Comparison of ENCODE assay signal across 8 cellular contexts in the genomic region with DNA sequence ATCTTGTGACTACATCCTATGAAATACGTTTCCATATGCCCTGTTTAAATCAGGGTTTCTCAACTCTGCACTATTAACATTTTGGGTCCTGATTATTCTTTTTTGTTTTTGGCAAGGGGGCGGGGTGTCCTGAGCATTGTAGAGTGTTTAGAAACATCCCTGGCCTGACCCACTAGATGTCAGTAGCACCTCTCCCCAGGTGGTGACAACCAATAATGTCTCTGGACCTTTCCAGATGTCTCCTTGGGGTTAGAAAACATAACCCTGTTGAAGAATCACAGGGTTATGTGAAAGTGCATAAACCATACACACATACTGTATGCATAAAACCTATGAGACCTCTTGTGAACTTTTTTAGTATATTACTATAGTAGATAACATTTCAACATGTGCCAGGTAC. TPM values are rescaled to one million over a fixed set of nuclear protein-coding genes. Genes with fewer than 3 reads are reported as not detected.
DNase-seq lines count a peak whose midpoint lies in the region; ATAC-seq and TF ChIP-seq lines count a peak whose summit lies in the region.

No MANE protein-coding gene starts in this region.

- H3K27me3 Mint-ChIP-seq in Calu3 (ENCODE audit: unreplicated experiment): no peaks in the 10 kb centered on the region
- H3K27me3 Mint-ChIP-seq in activated T-helper 2 cell treated with anti-CD3 and anti-CD28 coated beads, Interferon-gamma antibody, Interleukin-2, Interleukin-4, amounts not matched to agents 10 μg/mL and 5 μg/mL and 100 μg/mL, durations not matched to agents 14 hours and 24 hours and 36 hours (ENCODE audit: low read depth): no peaks in the 10 kb centered on the region

- 92% methylated on average over 2 of the region's 2 CpGs for WGBS in HUES64
- WGBS in mesodermal cell (ENCODE audit: insufficient coverage in 2 of 2), 2 experiments: 88% methylated on average over 2 of the region's 2 CpGs; no CpG with 5 or more reads in 1 of the 2 experiments
- 30 to 33% methylated on average over 2 of the region's 2 CpGs for WGBS in body of pancreas, 2 donors

- no peaks in the 10 kb centered on the region for H3K9me3 Mint-ChIP-seq in Calu3 (ENCODE audit: low read depth, unreplicated experiment)
- H3K9me3 Mint-ChIP-seq in activated T-helper 2 cell treated with anti-CD3 and anti-CD28 coated beads, Interferon-gamma antibody, Interleukin-2, Interleukin-4, amounts not matched to agents 10 μg/mL and 5 μg/mL and 100 μg/mL, durations not matched to agents 14 hours and 24 hours and 36 hours: no peaks in the 10 kb centered on the region

- H3K9me3 ChIP-seq in HUES64 (ENCODE audit: insufficient read depth, low read depth, low read length) (no peaks in the 10 kb centered on the region), mesodermal cell (ENCODE audit: control insufficient read depth, low read length) (no peaks in the 10 kb centered on the region), body of pancreas (no peaks in the 10 kb centered on the region)

- DNase-seq in Calu3 (peak; percentile 18), omental fat pad (ENCODE audit: low spot score) (no peak), ecto neural progenitor cell (ENCODE audit: low spot score) (no peak), body of pancreas (no peak)
- no peak for DNase-seq in activated T-helper 2 cell treated with anti-CD3 and anti-CD28 coated beads, Interferon-gamma antibody, Interleukin-2, Interleukin-4, amounts not matched to agents 10 μg/mL and 5 μg/mL and 100 μg/mL, durations not matched to agents 14 hours and 24 hours and 36 hours (ENCODE audit: low spot score)

- peak overlapping the region; percentile 94 for H3K4me3 ChIP-seq in HUES64 (ENCODE audit: low read length)
- peak overlapping the region; percentile 93 for H3K4me3 ChIP-seq in mesodermal cell (ENCODE audit: extremely low read depth, insufficient read depth, low read length, poor library complexity, severe bottlenecking)
- no peak overlapping the region for H3K4me3 ChIP-seq in body of pancreas

- BruUV-seq in Calu3 (replicated peaks; lab: Mats Ljungman, UMichigan): no TSS peak

- CTCF ChIA-PET in Calu3 (lab: Charles Lee): interaction anchor here (2.1 kb wide), 1 partner anchor 23 kb away, joined by 4 read pairs; no protein-coding TSS in a partner anchor

- H3K4me3 Mint-ChIP-seq in Calu3 (ENCODE audit: low read depth, unreplicated experiment): peak overlapping the region; percentile 97
- peak overlapping the region; percentile 95 for H3K4me3 Mint-ChIP-seq in activated T-helper 2 cell treated with anti-CD3 and anti-CD28 coated beads, Interferon-gamma antibody, Interleukin-2, Interleukin-4, amounts not matched to agents 10 μg/mL and 5 μg/mL and 100 μg/mL, durations not matched to agents 14 hours and 24 hours and 36 hours (ENCODE audit: low read depth)

- H3K36me3 ChIP-seq in HUES64 (ENCODE audit: insufficient read depth, low read length) (peaks cover 14% of the 10 kb centered on the region), mesodermal cell (ENCODE audit: control insufficient read depth, insufficient read depth, low read length) (peaks cover 18% of the 10 kb centered on the region), body of pancreas (replicated peaks in 1 of 2; ENCODE audit: insufficient read depth in 1 of 2, low read depth in 2 of 2) (no peaks in the 10 kb centered on the region)

- ATAC-seq in omental fat pad (ENCODE audit: low FRiP score) (no peak), HG03159 (IDR thresholded peaks at IDR 0.05; ENCODE audit: unreplicated experiment) (no peak), body of pancreas (no peak)

- H3K4me1 ChIP-seq in HUES64 (ENCODE audit: insufficient read depth, low read length) (0 out of 2 replicates have a peak, but pooled peaks cover 6% of the 10 kb centered on the region), mesodermal cell (ENCODE audit: control insufficient read depth, insufficient read depth, low read length, poor library complexity, severe bottlenecking) (peaks cover 6% of the 10 kb centered on the region), body of pancreas (peaks cover 28% of the 10 kb centered on the region)

- H3K27ac ChIP-seq in HUES64 (ENCODE audit: low read depth, low read length) (no peak overlapping the region), mesodermal cell (ENCODE audit: low read depth, low read length, severe bottlenecking) (no peak overlapping the region), body of pancreas (no peak overlapping the region)

- H3K27ac Mint-ChIP-seq in Calu3 (ENCODE audit: unreplicated experiment): no peak overlapping the region
- H3K27ac Mint-ChIP-seq in activated T-helper 2 cell treated with anti-CD3 and anti-CD28 coated beads, Interferon-gamma antibody, Interleukin-2, Interleukin-4, amounts not matched to agents 10 μg/mL and 5 μg/mL and 100 μg/mL, durations not matched to agents 14 hours and 24 hours and 36 hours: no peak overlapping the region

- H3K4me1 Mint-ChIP-seq in Calu3 (ENCODE audit: low read depth, unreplicated experiment): peaks cover 36% of the 10 kb centered on the region
- peaks cover 29% of the 10 kb centered on the region for H3K4me1 Mint-ChIP-seq in activated T-helper 2 cell treated with anti-CD3 and anti-CD28 coated beads, Interferon-gamma antibody, Interleukin-2, Interleukin-4, amounts not matched to agents 10 μg/mL and 5 μg/mL and 100 μg/mL, durations not matched to agents 14 hours and 24 hours and 36 hours (ENCODE audit: low read depth)

- TF ChIP-seq CTCF in Calu3 (IDR thresholded peaks at IDR 0.05; ENCODE audit: unreplicated experiment) (no peak), omental fat pad (IDR thresholded peaks at IDR 0.05) (no peak), body of pancreas (IDR thresholded peaks at IDR 0.05) (no peak)

- no peak overlapping the region for H3K9ac ChIP-seq in HUES64 (ENCODE audit: low read depth, low read length)

- no peak for TF ChIP-seq POLR2A in body of pancreas (IDR thresholded peaks at IDR 0.05)

- intact Hi-C loops in Calu3 (cut with micrococcal nuclease; ENCODE audit: unreplicated experiment) (loop anchor here (10.0 kb wide), 1 partner anchor 98 kb away; no protein-coding TSS in a partner anchor), body of pancreas (cut with DNase I) (no loop called here)
- intact Hi-C loops in activated T-helper 2 cell treated with anti-CD3 and anti-CD28 coated beads, Interferon-gamma antibody, Interleukin-2, Interleukin-4, amounts not matched to agents 10 μg/mL and 5 μg/mL and 100 μg/mL, durations not matched to agents 14 hours and 24 hours and 36 hours (cut with micrococcal nuclease): loop anchor here (5.0 to 10.0 kb wide), 5 partner anchors 90 to 440 kb away; a partner anchor contains a TSS

- H3K27me3 ChIP-seq in HUES64 (ENCODE audit: insufficient read depth, low read length) (no peaks in the 10 kb centered on the region), body of pancreas (no peaks in the 10 kb centered on the region)

- H3K36me3 Mint-ChIP-seq in Calu3 (ENCODE audit: insufficient read depth, unreplicated experiment): peaks cover 48% of the 10 kb centered on the region
- H3K36me3 Mint-ChIP-seq in activated T-helper 2 cell treated with anti-CD3 and anti-CD28 coated beads, Interferon-gamma antibody, Interleukin-2, Interleukin-4, amounts not matched to agents 10 μg/mL and 5 μg/mL and 100 μg/mL, durations not matched to agents 14 hours and 24 hours and 36 hours (ENCODE audit: low read depth): peaks cover 20% of the 10 kb centered on the region

RNA-seq across cellular contexts. Expression of a gene that starts 1.4 kb away (rescaled TPM):
- total RNA-seq in Calu3 (2022): 38.1 and 50.8 TPM in 2 replicates
- polyA plus RNA-seq in HUES64 (2013, experiment 1 of 2): 10.3 TPM
- 13.3 TPM for polyA plus RNA-seq in HUES64 (2013, experiment 2 of 2)
- total RNA-seq in activated T-helper 2 cell treated with anti-CD3 and anti-CD28 coated beads, Interferon-gamma antibody, Interleukin-2, Interleukin-4, amounts not matched to agents 10 μg/mL and 5 μg/mL and 100 μg/mL, durations not matched to agents 14 hours and 24 hours and 36 hours: 25.4 and 32.6 TPM in 2 replicates
- 25.3 TPM for polyA plus RNA-seq in mesodermal cell (2013, experiment 1 of 2)
- 22.2 TPM for polyA plus RNA-seq in mesodermal cell (2013, experiment 2 of 2)
- total RNA-seq in omental fat pad: 10 to 100 TPM; 12.2 to 29.6 (median 15.9) TPM
- 10 to 100 TPM; 20.8 to 35.3 TPM for total RNA-seq in body of pancreas

RNA-seq across cellular contexts. Expression of a gene that starts 1.5 kb away (rescaled TPM):
- total RNA-seq in Calu3 (2022) (17.8 and 24.0 TPM in 2 replicates), omental fat pad (10 to 100 TPM; 16.9 to 20.0 (median 17.7) TPM), body of pancreas (1 to 10 TPM; 5.6 to 8.8 TPM)
- polyA plus RNA-seq in HUES64 (2013, experiment 1 of 2): 14.9 TPM
- 17.2 TPM for polyA plus RNA-seq in HUES64 (2013, experiment 2 of 2)
- total RNA-seq in activated T-helper 2 cell treated with anti-CD3 and anti-CD28 coated beads, Interferon-gamma antibody, Interleukin-2, Interleukin-4, amounts not matched to agents 10 μg/mL and 5 μg/mL and 100 μg/mL, durations not matched to agents 14 hours and 24 hours and 36 hours: 18.5 and 19.3 TPM in 2 replicates
- 18.9 TPM for polyA plus RNA-seq in mesodermal cell (2013, experiment 1 of 2)
- 19.5 TPM for polyA plus RNA-seq in mesodermal cell (2013, experiment 2 of 2)

Comparison
In these comparisons a context has a peak if more than half of its experiments do, and no peak if none do; other contexts are left out.
1. H3K4me3 ChIP-seq: peak in HUES64 (single experiment) and mesodermal cell (single experiment); none in body of pancreas (0 of 2).